13 cellular contexts compared by ENCODE assay signal in the genomic region with DNA sequence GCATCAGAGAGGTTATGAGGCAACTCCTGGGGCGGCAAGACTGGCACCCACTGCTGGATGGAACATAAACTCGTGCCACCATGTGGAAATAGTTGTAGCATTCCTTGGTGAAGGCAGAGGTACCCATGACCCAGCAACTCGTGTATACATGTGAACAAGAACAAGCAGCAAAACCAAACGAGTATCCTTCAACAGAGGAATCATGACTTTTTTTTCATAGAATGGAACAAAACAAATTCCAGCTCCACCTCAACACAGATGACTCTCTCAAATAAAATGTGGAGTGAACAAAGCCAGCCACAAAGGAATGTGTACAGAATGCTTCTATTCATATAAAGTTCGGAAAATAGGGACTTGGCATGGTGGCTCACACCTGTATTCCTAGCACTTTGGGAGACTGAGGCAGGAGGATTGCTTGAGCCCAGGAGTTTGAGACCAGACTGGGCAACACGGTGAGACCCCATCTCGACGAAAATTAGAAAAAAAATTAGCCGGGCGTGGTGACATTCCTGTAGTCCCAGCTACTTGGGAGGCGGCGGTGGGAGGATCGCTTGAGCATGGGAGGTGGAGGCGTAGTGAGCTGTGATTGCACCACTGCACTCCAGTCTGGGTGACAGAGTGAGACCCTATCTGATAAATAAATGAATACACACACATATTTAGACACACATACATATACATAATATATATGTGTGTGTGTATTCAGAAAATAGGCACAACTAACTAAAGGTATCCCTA. TPM values are rescaled to one million over a fixed set of nuclear protein-coding genes. Genes with fewer than 3 reads are reported as not detected.
DNase-seq lines count a peak whose midpoint lies in the region; ATAC-seq and TF ChIP-seq lines count a peak whose summit lies in the region.
"Had no signal": no experiment of that assay in that cellular context is flagged by ENCODE, and none has a peak within 500 bp of the region (broad histone marks: within the 10 kb centered on the region; RNA-seq: fewer than 3 reads in every experiment).

No MANE protein-coding gene starts in this region.

- no peaks in the 10 kb centered on the region for H3K79me2 ChIP-seq in fibroblast of lung (ENCODE audit: control insufficient read depth, insufficient read depth, low read length)

- DNase-seq in ELR (ENCODE audit: low read depth) = peak; percentile 92
- DNase-seq in SJSA1 (ENCODE audit: low read depth in 1 of 2, low spot score in 2 of 2) = peak; percentile 80 to 95
- DNase-seq in fibroblast of lung (ENCODE audit: low read depth in 2 of 2) = peak; percentile 58 to 95
- DNase-seq in retinal pigment epithelial cell (ENCODE audit: low read depth) = peak; percentile 83
- DNase-seq in activated CD8-positive, alpha-beta memory T cell treated with anti-CD3 and anti-CD28 coated beads, Interleukin-2, amount 50 U/mL, for 4 hours = no peak
- DNase-seq in cerebellar nuclear complex (lab: John Stamatoyannopoulos, UW) = no peak
- DNase-seq: COR-L47; stimulated activated CD4-positive, alpha-beta T cell treated with anti-CD3 and anti-CD28 coated beads, Interleukin-15, amount 100 ng/mL, for 24 hours; stimulated activated naive CD4-positive, alpha-beta T cell had no signal

- H3K27ac ChIP-seq in SJSA1 = peak overlapping the region; percentile 95
- H3K27ac ChIP-seq in fibroblast of lung (ENCODE audit: insufficient read depth, low read length) = no peak overlapping the region

- ATAC-seq in GM21367 (IDR thresholded peaks at IDR 0.05; ENCODE audit: unreplicated experiment) (no peak), HG02678 (IDR thresholded peaks at IDR 0.05; ENCODE audit: unreplicated experiment) (no peak)
- ATAC-seq: HepG2 had no signal

- TF ChIP-seq CTCF in fibroblast of lung (conservative IDR thresholded peaks at IDR 0.05 in 1 of 2, IDR thresholded peaks at IDR 0.05 in 1 of 2; ENCODE audit: low read depth in 1 of 2, low read length in 2 of 2) (no peak), retinal pigment epithelial cell (conservative IDR thresholded peaks at IDR 0.05; ENCODE audit: low read depth, low read length) (peak; percentile 15)

- H3K4me3 ChIP-seq in SJSA1 (peak overlapping the region; percentile 13), fibroblast of lung (replicated peaks in 1 of 4; ENCODE audit: control extremely low read depth in 1 of 4, insufficient read depth in 1 of 4, low read depth in 3 of 4, low read length in 4 of 4) (no peak overlapping the region), retinal pigment epithelial cell (ENCODE audit: low read length) (no peak overlapping the region)

- H4K20me1 ChIP-seq in fibroblast of lung (ENCODE audit: control insufficient read depth, extremely low read depth, insufficient read depth, low read length) = no peaks in the 10 kb centered on the region

- H3K4me1 ChIP-seq in SJSA1 (replicated peaks) = peaks cover 51% of the 10 kb centered on the region
- peaks cover 16% of the 10 kb centered on the region for H3K4me1 ChIP-seq in fibroblast of lung (ENCODE audit: control insufficient read depth, extremely low read depth, insufficient read depth, low read length)

- H3K4me2 ChIP-seq in fibroblast of lung (ENCODE audit: extremely low read depth, insufficient read depth, low read length) = no peak overlapping the region

- H3K9me3 ChIP-seq in SJSA1 (replicated peaks) (0 out of 2 replicates have a peak, but pooled peaks cover 2% of the 10 kb centered on the region), fibroblast of lung (ENCODE audit: control insufficient read depth, insufficient read depth, low read depth, low read length) (no peaks in the 10 kb centered on the region)

- H3K27me3 ChIP-seq in SJSA1 (replicated peaks) = no peaks in the 10 kb centered on the region
- no peaks in the 10 kb centered on the region for H3K27me3 ChIP-seq in fibroblast of lung (ENCODE audit: control insufficient read depth, insufficient read depth, low read length)

- peaks cover 5% of the 10 kb centered on the region; the same call in 1 of the 2 replicates for H3K36me3 ChIP-seq in SJSA1
- H3K36me3 ChIP-seq in fibroblast of lung (ENCODE audit: control insufficient read depth, insufficient read depth, low read length) = peaks cover 1% of the 10 kb centered on the region

- no peak overlapping the region for H3K9ac ChIP-seq in fibroblast of lung (ENCODE audit: insufficient read depth, low read length)

- no peak overlapping the region for H2AFZ ChIP-seq in fibroblast of lung (ENCODE audit: low read length)

RNA-seq across cellular contexts. Expression of gene B9D1, which starts 35.3 kb away (rescaled TPM):
- total RNA-seq in SJSA1 (2014; rRNA removed; shearing (Covaris generic)) = 25.9 and 28.0 TPM in 2 replicates
- total RNA-seq in fibroblast of lung = 20.8 and 38.5 TPM in 2 replicates
- 32.0 and 35.7 TPM in 2 replicates for polyA plus RNA-seq in fibroblast of lung
- polyA plus RNA-seq in fibroblast of lung (2012) = 31.6 and 38.4 TPM in 2 replicates
- 32.5 and 35.0 TPM in 2 replicates for polyA minus RNA-seq in fibroblast of lung (ENCODE audit: low replicate concordance)

RNA-seq across cellular contexts. Expression of gene MAPK7, which starts 51.1 kb away (rescaled TPM):
- total RNA-seq in SJSA1 (2014; rRNA removed; shearing (Covaris generic)) = 0.72 and 7.8 TPM in 2 replicates
- 10.3 and 18.8 TPM in 2 replicates for total RNA-seq in fibroblast of lung
- polyA plus RNA-seq in fibroblast of lung = 12.8 and 13.8 TPM in 2 replicates
- polyA plus RNA-seq in fibroblast of lung (2012) = 20.8 and 22.3 TPM in 2 replicates
- 134 and 160 TPM in 2 replicates for polyA minus RNA-seq in fibroblast of lung (ENCODE audit: low replicate concordance)

RNA-seq across cellular contexts. Expression of gene MFAP4, which starts 59.8 kb away (rescaled TPM):
- 0.39 TPM in 1 of 2 replicates, not detected in the other for total RNA-seq in SJSA1 (2014; rRNA removed; shearing (Covaris generic))
- 81.3 and 137 TPM in 2 replicates for total RNA-seq in fibroblast of lung
- polyA plus RNA-seq in fibroblast of lung = 37.8 and 53.3 TPM in 2 replicates
- polyA plus RNA-seq in fibroblast of lung (2012) = 79.0 and 125 TPM in 2 replicates
- polyA minus RNA-seq in fibroblast of lung (ENCODE audit: low replicate concordance) = 68.3 and 70.7 TPM in 2 replicates
- total RNA-seq: activated T-helper 1 cell treated with anti-CD3 and anti-CD28 coated beads, Interleukin-12 subunit alpha, Interleukin-12 subunit beta, Interleukin-2, Interleukin-4 antibody, amounts not matched to agents 30 ng/mL and 10 ng/mL and 1 ng/mL, durations not matched to agents 14 hours and 24 hours and 36 hours; HepG2 had no signal

Comparison
In these comparisons a context has a peak if more than half of its experiments do, and no peak if none do; other contexts are left out.
1. DNase-seq: peak in ELR (single experiment), SJSA1 (2 of 2), fibroblast of lung (2 of 2) and retinal pigment epithelial cell (single experiment); none in activated CD8-positive, alpha-beta memory T cell treated with anti-CD3 and anti-CD28 coated beads, Interleukin-2, amount 50 U/mL, for 4 hours (single experiment) and cerebellar nuclear complex (0 of 2).
2. RNA of gene MFAP4, which starts 59.8 kb away (total RNA-seq): 81.3 to 137 TPM in fibroblast of lung; 0.39 TPM in SJSA1; every median in the first group is over 10 times any median in the second.